ENCODE assay signal across 16 cellular contexts in genomic region chr7:157559596-157560257, GRCh38.
"Had no signal": no experiment of that assay in that cellular context is flagged by ENCODE, and none has a peak within 500 bp of the region (broad histone marks: within the 10 kb centered on the region; RNA-seq: fewer than 3 reads in every experiment).

No MANE protein-coding gene starts in this region.

- H3K27me3 ChIP-seq: ascending aorta, breast epithelium, heart left ventricle had no signal

- FAIRE-seq: frontal cortex, urothelium cell line had no signal

- ATAC-seq: activated CD8-positive, alpha-beta T cell treated with anti-CD3 and anti-CD28 coated beads, Interleukin-2, amount 10 ng/mL, durations not matched to agents 7 days and 5 days; mucosa of descending colon; naive thymus-derived CD8-positive, alpha-beta T cell; sciatic nerve had no signal

- H3K4me3 ChIP-seq: ascending aorta, breast epithelium, heart left ventricle, mucosa of descending colon had no signal

- H3K27ac ChIP-seq: ascending aorta, breast epithelium, epithelial cell of prostate, heart left ventricle had no signal

- H3K9me3 ChIP-seq: ascending aorta, heart left ventricle, mucosa of descending colon had no signal

- H3K36me3 ChIP-seq: ascending aorta, breast epithelium, heart left ventricle had no signal

- H3K4me1 ChIP-seq: ascending aorta, breast epithelium, heart left ventricle had no signal

- DNase-seq: activated B cell treated with CpG ODN at 0.5 μM for 24 hours; activated CD4-positive, alpha-beta T cell treated with anti-CD3 and anti-CD28 coated beads, Interleukin-2, amount 10 ng/mL, durations not matched to agents 24 days and 14 days; activated CD8-positive, alpha-beta T cell treated with anti-CD3 and anti-CD28 coated beads, Interleukin-2, amount 10 ng/mL, durations not matched to agents 7 days and 5 days; activated naive CD4-positive, alpha-beta T cell treated with anti-CD3 and anti-CD28 coated beads for 36 hours; dermis blood vessel endothelial cell; immature natural killer cell; mucosa of descending colon; naive thymus-derived CD8-positive, alpha-beta T cell; stimulated activated CD4-positive, alpha-beta T cell treated with anti-CD3 and anti-CD28 coated beads, Interleukin-1b, Interleukin-23, amount 100 ng/mL, for 48 hours had no signal
